In the genomic region with DNA sequence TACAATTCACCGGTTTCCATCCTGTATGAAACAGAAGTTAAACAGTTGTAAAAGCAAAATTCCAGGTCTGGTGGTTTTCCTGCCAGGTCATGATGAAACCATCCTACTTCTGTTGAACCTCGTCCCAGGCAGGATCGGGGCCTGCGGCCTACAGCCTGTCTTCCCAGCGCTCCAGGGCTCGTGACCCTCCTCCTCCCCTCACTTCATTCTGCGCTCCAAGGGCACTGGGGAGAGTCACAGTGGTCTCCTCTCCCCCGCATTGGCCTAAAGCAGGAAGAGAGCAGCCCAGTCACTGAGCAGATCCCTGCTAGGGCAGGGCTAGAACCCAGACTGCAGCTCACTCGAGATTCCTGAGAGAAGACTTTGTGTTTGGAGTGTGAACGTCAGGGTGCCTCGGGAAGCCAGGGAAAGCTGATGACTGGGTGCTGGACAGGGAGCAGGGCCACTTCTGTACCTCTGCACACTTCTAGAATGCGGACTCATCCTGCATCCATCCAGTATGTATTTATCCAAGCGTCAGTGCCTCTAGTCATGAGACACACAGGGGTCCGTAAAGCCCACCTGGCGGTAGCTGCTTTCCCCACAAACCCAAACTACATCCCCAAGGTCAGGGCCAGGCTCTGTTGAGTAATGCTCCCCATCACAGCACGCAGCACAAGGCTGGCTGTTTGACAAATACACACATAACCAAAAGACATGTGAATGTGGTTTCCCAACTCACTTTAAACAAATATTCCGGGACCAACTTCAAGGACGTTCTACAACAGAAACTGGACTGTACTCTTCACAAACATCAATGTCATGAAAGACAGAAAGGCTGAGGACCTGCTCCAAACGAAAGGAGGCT, we compare ENCODE assay signal across 1 cellular context.
TF ChIP-seq lines count a peak whose summit lies in the region.

No MANE protein-coding gene starts in this region.

TF ChIP-seq in SK-N-SH treated with all-trans-retinoic acid at 6 μM for 48 hours, 23 proteins besides CTCF, POLR2A, EP300 and RAD21 (continued from another document):
- TF ChIP-seq POU6F1 (CRISPR knock-in tag; IDR thresholded peaks at IDR 0.05; ENCODE audit: borderline replicate concordance, low read depth), result no peak
